ENCODE assay signal across 8 cellular contexts in the genomic region with DNA sequence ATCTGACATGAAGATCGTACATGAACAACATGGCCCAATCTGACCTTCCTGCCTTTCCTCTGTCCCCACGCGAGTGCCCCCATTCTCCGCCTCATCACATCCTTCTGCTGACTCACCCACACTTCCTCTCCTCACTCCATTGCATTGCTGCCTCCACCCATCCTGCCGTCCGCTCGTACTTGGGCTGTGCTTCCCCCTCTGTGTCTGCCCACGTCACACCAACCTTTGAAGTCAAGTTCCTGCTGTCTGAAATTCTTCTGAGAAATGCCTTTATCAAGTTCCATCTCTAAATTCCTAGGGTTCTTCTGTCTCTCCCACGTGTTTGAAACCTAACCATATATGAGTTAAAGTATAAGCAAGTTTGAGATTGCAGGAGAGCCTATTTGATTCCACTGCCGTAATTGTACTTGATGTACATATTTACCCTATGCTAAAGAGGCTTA. TPM values are rescaled to one million over a fixed set of nuclear protein-coding genes. Genes with fewer than 3 reads are reported as not detected.
DNase-seq lines count a peak whose midpoint lies in the region; ATAC-seq and TF ChIP-seq lines count a peak whose summit lies in the region.

No MANE protein-coding gene starts in this region.

- no peak overlapping the region for H3K4me3 ChIP-seq in PC-3 (ENCODE audit: low read length)

- H2AFZ ChIP-seq in PC-3 (ENCODE audit: low read length) = peak overlapping the region; percentile 72

- BruUV-seq in PC-3 (replicated peaks; lab: Mats Ljungman, UMichigan) = no TSS peak

- H3K79me2 ChIP-seq in PC-3 (ENCODE audit: low read length) = no peaks in the 10 kb centered on the region

- H3K9me3 ChIP-seq in PC-3 (ENCODE audit: low read length) = no peaks in the 10 kb centered on the region

- peak; percentile 98 for ATAC-seq in HG02852 (IDR thresholded peaks at IDR 0.05; ENCODE audit: unreplicated experiment)
- peak; percentile 55; the same call in 1 of the 2 replicates for ATAC-seq in PC-3
- ATAC-seq in Right ventricle myocardium superior (ENCODE audit: poor library complexity) = peak; percentile 89

- 0 out of 2 replicates have a peak, but pooled peaks cover 4% of the 10 kb centered on the region for H3K27me3 ChIP-seq in PC-3 (ENCODE audit: low read length)

- POLR2A ChIA-PET in PC-3 (lab: Charles Lee; ENCODE audit: unreplicated experiment) = no interaction called here

- intact Hi-C loops in PC-3 (cut with micrococcal nuclease) = no loop called here
- intact Hi-C loops in Right ventricle myocardium superior (cut with DNase I) = loop anchor here (5.0 kb wide), 1 partner anchor 617 kb away; no protein-coding TSS in a partner anchor

- peaks cover 6% of the 10 kb centered on the region; the same call in 1 of the 2 replicates for H3K4me1 ChIP-seq in PC-3 (ENCODE audit: insufficient read depth, low read length)

- no peak for TF ChIP-seq CTCF in GM13977 (IDR thresholded peaks at IDR 0.05; ENCODE audit: extremely low read depth, insufficient read depth, missing control alignments)
- TF ChIP-seq CTCF in PC-3 (conservative IDR thresholded peaks at IDR 0.05; ENCODE audit: low read depth, low read length) = no peak

- no peaks in the 10 kb centered on the region for H3K9me2 ChIP-seq in PC-3 (replicated peaks; ENCODE audit: low read length)

- no peak overlapping the region for H3K27ac ChIP-seq in PC-3 (ENCODE audit: low read length)

- no peak overlapping the region for H3K9ac ChIP-seq in PC-3 (ENCODE audit: low read length)

- no peaks in the 10 kb centered on the region for H3K36me3 ChIP-seq in PC-3 (ENCODE audit: low read depth, low read length)

- in situ Hi-C loops in GM13977 (cut with MboI; ENCODE audit: low pct_unique_long_range_greater_than_20kb, low sequenced_read_pairs, unreplicated experiment) = no loop called here

- no peaks in the 10 kb centered on the region for H3F3A ChIP-seq in PC-3 (ENCODE audit: low read length, unreplicated experiment)

- no peaks in the 10 kb centered on the region for H4K20me1 ChIP-seq in PC-3 (ENCODE audit: low read length)

- peak overlapping the region; percentile 10; the same call in 1 of the 2 replicates for H3K4me2 ChIP-seq in PC-3 (ENCODE audit: low read length)

- CTCF ChIA-PET in PC-3 (lab: Charles Lee) = no interaction called here

- DNase-seq in GM13977 (ENCODE audit: low spot score) (peak; percentile 30), PC-3 (peak; percentile 22), Right ventricle myocardium superior (peak; percentile 80), DMS153 (lab: John Stamatoyannopoulos, UW) (no peak), NCI-H2029 (lab: John Stamatoyannopoulos, UW) (no peak)
- DNase-seq in activated T-cell treated with anti-CD3 and anti-CD28 coated beads, Interleukin-2, amount 50 U/mL, for 48 hours = peak; percentile 76 to 78
- DNase-seq in stimulated activated CD4-positive, alpha-beta T cell treated with anti-CD3 and anti-CD28 coated beads, Interleukin-12 subunit alpha, Interleukin-12 subunit beta, amount 100 ng/mL, for 24 hours (ENCODE audit: low read depth in 2 of 2) = peak; percentile 48 to 57

RNA-seq across cellular contexts. Expression of a gene that starts 18.0 kb away (rescaled TPM):
- total RNA-seq in PC-3 (2014; rRNA removed) = 13.4 and 17.1 TPM in 2 replicates
- total RNA-seq in Right ventricle myocardium superior = 2.0 TPM

Comparison
In these comparisons a context has a peak if more than half of its experiments do, and no peak if none do; other contexts are left out.
1. DNase-seq: peak in GM13977 (single experiment), PC-3 (single experiment), activated T-cell treated with anti-CD3 and anti-CD28 coated beads, Interleukin-2, amount 50 U/mL, for 48 hours (2 of 2), Right ventricle myocardium superior (single experiment) and stimulated activated CD4-positive, alpha-beta T cell treated with anti-CD3 and anti-CD28 coated beads, Interleukin-12 subunit alpha, Interleukin-12 subunit beta, amount 100 ng/mL, for 24 hours (2 of 2); none in DMS153 (single experiment) and NCI-H2029 (single experiment).
2. Peak in every context shown above with its lines, with median percentiles within 50 percentile points of each other: ATAC-seq.